33 cellular contexts compared by ENCODE assay signal in the genomic region with DNA sequence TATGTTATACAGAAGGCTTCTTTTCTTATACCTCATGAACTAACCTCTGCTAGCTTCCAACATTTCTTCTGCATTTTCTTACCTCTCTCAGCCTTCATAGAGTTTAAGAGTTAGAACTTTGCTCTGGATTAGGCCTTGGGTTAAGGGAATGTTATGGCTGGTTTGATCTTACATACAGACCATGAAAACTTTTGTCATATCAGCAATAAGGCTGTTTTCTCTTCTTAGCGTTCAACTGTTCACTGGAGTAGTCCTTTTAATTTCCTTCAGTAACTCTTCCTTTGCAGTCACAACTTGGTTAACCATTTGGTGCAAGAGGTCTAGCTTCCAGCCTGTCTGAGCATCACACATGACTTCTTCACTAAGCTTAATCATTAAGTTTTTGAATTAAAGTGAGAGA.
"Had no signal": no experiment of that assay in that cellular context is flagged by ENCODE, and none has a peak within 500 bp of the region (broad histone marks: within the 10 kb centered on the region; RNA-seq: fewer than 3 reads in every experiment).

No MANE protein-coding gene starts in this region.

- H3K36me3 ChIP-seq: adrenal gland, ascending aorta, brain microvascular endothelial cell, breast epithelium, cardiac muscle cell had no signal

- H3K4me3 ChIP-seq: adrenal gland, ascending aorta, body of pancreas, breast epithelium, cardiac muscle cell had no signal

- DNase-seq: activated effector memory CD4-positive, alpha-beta T cell treated with anti-CD3 and anti-CD28 coated beads, Interleukin-2, amount 50 U/mL, for 16 hours; activated effector memory CD4-positive, alpha-beta T cell treated with Interleukin-2 at 50 U/mL for 16 hours; activated gamma-delta T cell; activated gamma-delta T cell treated with Interleukin-2 at 50 U/mL for 16 hours; activated naive CD4-positive, alpha-beta T cell; activated naive CD4-positive, alpha-beta T cell treated with anti-CD3 and anti-CD28 coated beads for 36 hours; activated naive CD4-positive, alpha-beta T cell treated with anti-CD3 and anti-CD28 coated beads, Interleukin-2, amount 10 ng/mL, durations not matched to agents 7 days and 5 days; activated naive CD4-positive, alpha-beta T cell treated with anti-CD3 and anti-CD28 coated beads, Interleukin-2, amount 50 U/mL, for 16 hours; activated naive CD4-positive, alpha-beta T cell treated with Interleukin-2 at 50 U/mL for 16 hours; activated naive CD8-positive, alpha-beta T cell treated with anti-CD3 and anti-CD28 coated beads for 36 hours; activated naive CD8-positive, alpha-beta T cell treated with anti-CD3 and anti-CD28 coated beads, Interleukin-2, amount 10 ng/mL, durations not matched to agents 7 days and 5 days; activated naive CD8-positive, alpha-beta T cell treated with anti-CD3 and anti-CD28 coated beads, Interleukin-2, amount 50 U/mL, for 24 hours; activated T-cell treated with anti-CD3 and anti-CD28 coated beads, Interleukin-2, amount 50 U/mL, for 4 hours; activated T-cell treated with anti-CD3 and anti-CD28 coated beads, Interleukin-2, amount 50 U/mL, for 48 hours; activated T-cell treated with anti-CD3 and anti-CD28 coated beads, Interleukin-2, amount 50 U/mL, for 72 hours; adrenal gland; amniotic stem cell; amygdala; anterior cingulate cortex; aorta; body of pancreas; brain microvascular endothelial cell; caudate nucleus; central memory CD4-positive, alpha-beta T cell; cerebellar nuclear complex had no signal

- H3K9me3 ChIP-seq: adrenal gland, ascending aorta, body of pancreas, breast epithelium had no signal

- FAIRE-seq: astrocyte, bronchial epithelial cell, colon had no signal

- H3K27me3 ChIP-seq: adrenal gland, ascending aorta, body of pancreas, brain microvascular endothelial cell, breast epithelium, cardiac muscle cell had no signal

- H3K27ac ChIP-seq: adrenal gland, ascending aorta, body of pancreas, brain microvascular endothelial cell, breast epithelium, cardiac muscle cell had no signal

- ATAC-seq: activated naive CD4-positive, alpha-beta T cell treated with anti-CD3 and anti-CD28 coated beads, Interleukin-2, amount 50 U/mL, for 72 hours; activated naive CD8-positive, alpha-beta T cell treated with anti-CD3 and anti-CD28 coated beads, Interleukin-2, amount 50 U/mL, for 24 hours; activated T-cell treated with anti-CD3 and anti-CD28 coated beads, Interleukin-2, amount 50 U/mL, for 4 hours; activated T-cell treated with anti-CD3 and anti-CD28 coated beads, Interleukin-2, amount 50 U/mL, for 72 hours; activated T-helper 17 cell treated with anti-CD3 and anti-CD28 coated beads, Interleukin-2, amount 50 U/mL, for 72 hours; body of pancreas had no signal

- H3K4me1 ChIP-seq: adrenal gland, ascending aorta, body of pancreas, breast epithelium had no signal
